Comparison of ENCODE assay signal across 38 cellular contexts in genomic region chr3:5543047-5543446, GRCh38.
"Had no signal": no experiment of that assay in that cellular context is flagged by ENCODE, and none has a peak within 500 bp of the region (broad histone marks: within the 10 kb centered on the region; RNA-seq: fewer than 3 reads in every experiment).

No MANE protein-coding gene starts in this region.

- H3K36me3 ChIP-seq: adrenal gland, ascending aorta, brain microvascular endothelial cell, breast epithelium, cardiac muscle cell had no signal

- H3K4me3 Mint-ChIP-seq: activated naive CD4-positive, alpha-beta T cell treated with anti-CD3 and anti-CD28 coated beads for 36 hours; activated naive CD4-positive, alpha-beta T cell treated with anti-CD3 and anti-CD28 coated beads, Interleukin-2, amount 10 ng/mL, durations not matched to agents 7 days and 5 days; activated naive CD4-positive, alpha-beta T cell treated with anti-CD3 and anti-CD28 coated beads, Interleukin-2, amount 50 U/mL, for 24 hours; activated naive CD8-positive, alpha-beta T cell; activated naive CD8-positive, alpha-beta T cell treated with anti-CD3 and anti-CD28 coated beads for 36 hours; activated naive CD8-positive, alpha-beta T cell treated with anti-CD3 and anti-CD28 coated beads, Interleukin-2, amount 10 ng/mL, durations not matched to agents 7 days and 5 days; activated naive CD8-positive, alpha-beta T cell treated with anti-CD3 and anti-CD28 coated beads, Interleukin-2, amount 50 U/mL, for 24 hours; activated T-cell treated with anti-CD3 and anti-CD28 coated beads, Interleukin-2, amount 50 U/mL, for 4 hours; activated T-cell treated with anti-CD3 and anti-CD28 coated beads, Interleukin-2, amount 50 U/mL, for 72 hours; activated T-helper 1 cell treated with anti-CD3 and anti-CD28 coated beads, Interleukin-12 subunit alpha, Interleukin-12 subunit beta, Interleukin-2, Interleukin-4 antibody, amounts not matched to agents 30 ng/mL and 10 ng/mL and 1 ng/mL, durations not matched to agents 14 hours and 24 hours and 36 hours; activated T-helper 17 cell treated with anti-CD3 and anti-CD28 coated beads, Interleukin-2, amount 50 U/mL, for 72 hours; brain; central memory CD8-positive, alpha-beta T cell had no signal

- H3K4me3 ChIP-seq: adrenal gland, ascending aorta, body of pancreas, breast epithelium, cardiac muscle cell had no signal

- DNase-seq: activated effector memory CD4-positive, alpha-beta T cell treated with anti-CD3 and anti-CD28 coated beads, Interleukin-2, amount 50 U/mL, for 16 hours; activated effector memory CD4-positive, alpha-beta T cell treated with Interleukin-2 at 50 U/mL for 16 hours; activated gamma-delta T cell; activated gamma-delta T cell treated with Interleukin-2 at 50 U/mL for 16 hours; activated naive CD4-positive, alpha-beta T cell; activated naive CD4-positive, alpha-beta T cell treated with anti-CD3 and anti-CD28 coated beads for 36 hours; activated naive CD4-positive, alpha-beta T cell treated with anti-CD3 and anti-CD28 coated beads, Interleukin-2, amount 10 ng/mL, durations not matched to agents 7 days and 5 days; activated naive CD4-positive, alpha-beta T cell treated with anti-CD3 and anti-CD28 coated beads, Interleukin-2, amount 50 U/mL, for 16 hours; activated naive CD4-positive, alpha-beta T cell treated with Interleukin-2 at 50 U/mL for 16 hours; activated naive CD8-positive, alpha-beta T cell treated with anti-CD3 and anti-CD28 coated beads for 36 hours; activated naive CD8-positive, alpha-beta T cell treated with anti-CD3 and anti-CD28 coated beads, Interleukin-2, amount 10 ng/mL, durations not matched to agents 7 days and 5 days; activated naive CD8-positive, alpha-beta T cell treated with anti-CD3 and anti-CD28 coated beads, Interleukin-2, amount 50 U/mL, for 24 hours; activated T-cell treated with anti-CD3 and anti-CD28 coated beads, Interleukin-2, amount 50 U/mL, for 4 hours; activated T-cell treated with anti-CD3 and anti-CD28 coated beads, Interleukin-2, amount 50 U/mL, for 48 hours; activated T-cell treated with anti-CD3 and anti-CD28 coated beads, Interleukin-2, amount 50 U/mL, for 72 hours; adrenal gland; amniotic stem cell; amygdala; anterior cingulate cortex; aorta; body of pancreas; brain microvascular endothelial cell; caudate nucleus; central memory CD4-positive, alpha-beta T cell; cerebellar nuclear complex had no signal

- H3K9me3 ChIP-seq: body of pancreas had no signal

- FAIRE-seq: astrocyte, bronchial epithelial cell had no signal

- H3K27ac Mint-ChIP-seq: activated naive CD4-positive, alpha-beta T cell treated with anti-CD3 and anti-CD28 coated beads for 36 hours; activated naive CD4-positive, alpha-beta T cell treated with anti-CD3 and anti-CD28 coated beads, Interleukin-2, amount 10 ng/mL, durations not matched to agents 7 days and 5 days; activated naive CD4-positive, alpha-beta T cell treated with anti-CD3 and anti-CD28 coated beads, Interleukin-2, amount 50 U/mL, for 24 hours; activated naive CD4-positive, alpha-beta T cell treated with anti-CD3 and anti-CD28 coated beads, Interleukin-2, amount 50 U/mL, for 72 hours; activated naive CD8-positive, alpha-beta T cell; activated naive CD8-positive, alpha-beta T cell treated with anti-CD3 and anti-CD28 coated beads for 36 hours; activated naive CD8-positive, alpha-beta T cell treated with anti-CD3 and anti-CD28 coated beads, Interleukin-2, amount 10 ng/mL, durations not matched to agents 7 days and 5 days; activated naive CD8-positive, alpha-beta T cell treated with anti-CD3 and anti-CD28 coated beads, Interleukin-2, amount 50 U/mL, for 24 hours; activated T-cell treated with anti-CD3 and anti-CD28 coated beads, Interleukin-2, amount 50 U/mL, for 72 hours; activated T-helper 1 cell treated with anti-CD3 and anti-CD28 coated beads, Interleukin-12 subunit alpha, Interleukin-12 subunit beta, Interleukin-2, Interleukin-4 antibody, amounts not matched to agents 30 ng/mL and 10 ng/mL and 1 ng/mL, durations not matched to agents 14 hours and 24 hours and 36 hours; activated T-helper 17 cell treated with anti-CD3 and anti-CD28 coated beads, Interleukin-2, amount 50 U/mL, for 72 hours; activated T-helper 2 cell treated with anti-CD3 and anti-CD28 coated beads, Interferon-gamma antibody, Interleukin-2, Interleukin-4, amounts not matched to agents 10 μg/mL and 5 μg/mL and 100 μg/mL, durations not matched to agents 14 hours and 24 hours and 36 hours; brain had no signal

- H3K4me1 Mint-ChIP-seq: activated naive CD4-positive, alpha-beta T cell treated with anti-CD3 and anti-CD28 coated beads, Interleukin-2, amount 10 ng/mL, durations not matched to agents 7 days and 5 days; activated naive CD4-positive, alpha-beta T cell treated with anti-CD3 and anti-CD28 coated beads, Interleukin-2, amount 50 U/mL, for 24 hours; activated naive CD8-positive, alpha-beta T cell treated with anti-CD3 and anti-CD28 coated beads for 36 hours; activated naive CD8-positive, alpha-beta T cell treated with anti-CD3 and anti-CD28 coated beads, Interleukin-2, amount 10 ng/mL, durations not matched to agents 7 days and 5 days; activated naive CD8-positive, alpha-beta T cell treated with anti-CD3 and anti-CD28 coated beads, Interleukin-2, amount 50 U/mL, for 24 hours; activated T-helper 17 cell treated with anti-CD3 and anti-CD28 coated beads, Interleukin-2, amount 50 U/mL, for 72 hours; brain; central memory CD8-positive, alpha-beta T cell had no signal

- H3K27ac ChIP-seq: adrenal gland, ascending aorta, body of pancreas, brain microvascular endothelial cell, breast epithelium, cardiac muscle cell had no signal

- H3K27me3 ChIP-seq: adrenal gland, ascending aorta, body of pancreas, brain microvascular endothelial cell, breast epithelium, cardiac muscle cell had no signal

- H3K4me1 ChIP-seq: adrenal gland, ascending aorta, body of pancreas, breast epithelium had no signal

- ATAC-seq: activated naive CD4-positive, alpha-beta T cell treated with anti-CD3 and anti-CD28 coated beads, Interleukin-2, amount 50 U/mL, for 72 hours; activated naive CD8-positive, alpha-beta T cell treated with anti-CD3 and anti-CD28 coated beads, Interleukin-2, amount 50 U/mL, for 24 hours; activated T-cell treated with anti-CD3 and anti-CD28 coated beads, Interleukin-2, amount 50 U/mL, for 4 hours; activated T-cell treated with anti-CD3 and anti-CD28 coated beads, Interleukin-2, amount 50 U/mL, for 72 hours; activated T-helper 17 cell treated with anti-CD3 and anti-CD28 coated beads, Interleukin-2, amount 50 U/mL, for 72 hours; body of pancreas had no signal

- H3K36me3 Mint-ChIP-seq: activated naive CD4-positive, alpha-beta T cell treated with anti-CD3 and anti-CD28 coated beads, Interleukin-2, amount 50 U/mL, for 24 hours; activated naive CD8-positive, alpha-beta T cell; activated naive CD8-positive, alpha-beta T cell treated with anti-CD3 and anti-CD28 coated beads for 36 hours; activated naive CD8-positive, alpha-beta T cell treated with anti-CD3 and anti-CD28 coated beads, Interleukin-2, amount 10 ng/mL, durations not matched to agents 7 days and 5 days; brain had no signal

- H3K27me3 Mint-ChIP-seq: activated naive CD4-positive, alpha-beta T cell treated with anti-CD3 and anti-CD28 coated beads, Interleukin-2, amount 10 ng/mL, durations not matched to agents 7 days and 5 days; activated naive CD4-positive, alpha-beta T cell treated with anti-CD3 and anti-CD28 coated beads, Interleukin-2, amount 50 U/mL, for 24 hours; activated naive CD8-positive, alpha-beta T cell; activated naive CD8-positive, alpha-beta T cell treated with anti-CD3 and anti-CD28 coated beads for 36 hours; activated naive CD8-positive, alpha-beta T cell treated with anti-CD3 and anti-CD28 coated beads, Interleukin-2, amount 10 ng/mL, durations not matched to agents 7 days and 5 days; activated naive CD8-positive, alpha-beta T cell treated with anti-CD3 and anti-CD28 coated beads, Interleukin-2, amount 50 U/mL, for 24 hours; activated T-helper 17 cell treated with anti-CD3 and anti-CD28 coated beads, Interleukin-2, amount 50 U/mL, for 72 hours; central memory CD8-positive, alpha-beta T cell had no signal
